Comparison of ENCODE assay signal across 21 cellular contexts in the genomic region with DNA sequence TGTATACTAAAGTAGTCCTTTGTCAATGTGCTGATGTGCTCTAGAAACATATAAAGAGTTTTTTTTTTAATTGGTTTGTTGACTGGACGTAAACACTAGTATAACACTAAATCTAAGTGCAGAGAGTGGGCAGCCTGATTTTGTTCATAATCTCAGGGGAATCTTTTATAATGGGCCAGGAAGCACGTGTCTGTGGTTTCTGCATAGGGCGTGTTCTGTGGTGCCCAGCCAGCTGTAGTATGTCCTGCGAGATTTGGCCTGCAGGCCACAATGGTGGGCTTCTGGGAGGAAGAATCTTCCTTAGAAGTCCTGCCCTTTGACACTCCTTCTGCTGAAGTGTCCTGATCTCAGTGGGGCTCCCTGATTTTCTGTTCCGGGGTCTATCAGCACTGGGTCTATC. TPM values are rescaled to one million over a fixed set of nuclear protein-coding genes. Genes with fewer than 3 reads are reported as not detected.
A peak's percentile ranks its signal among the peaks of the same experiment; 100 is the strongest.
DNase-seq lines count a peak whose midpoint lies in the region; ATAC-seq and TF ChIP-seq lines count a peak whose summit lies in the region.
"Had no signal": no experiment of that assay in that cellular context is flagged by ENCODE, and none has a peak within 500 bp of the region (broad histone marks: within the 10 kb centered on the region; RNA-seq: fewer than 3 reads in every experiment).

No MANE protein-coding gene starts in this region.

- no peaks in the 10 kb centered on the region for H4K20me1 ChIP-seq in mammary epithelial cell (ENCODE audit: insufficient read depth, low read length)

- WGBS in mammary epithelial cell (ENCODE audit: low coverage, missing lambda C conversion rate): 85% methylated on average over 4 of the region's 5 CpGs

- dilution Hi-C loops in mammary epithelial cell (cut with HindIII; ENCODE audit: low sequenced_read_pairs): no loop called here

- BruUV-seq in mammary epithelial cell (replicated peaks; lab: Mats Ljungman, UMichigan): no TSS peak

- H3K9ac ChIP-seq in mammary epithelial cell (ENCODE audit: insufficient read depth, low read length): no peak overlapping the region
- H3K9ac ChIP-seq: GM23248, KMS-11 had no signal

- H3K36me3 ChIP-seq in breast epithelium (no peaks in the 10 kb centered on the region), mammary epithelial cell (ENCODE audit: insufficient read depth, low read length) (no peaks in the 10 kb centered on the region)
- H3K36me3 ChIP-seq: pancreas had no signal

- intact Hi-C loops in breast epithelium (cut with DNase I; ENCODE audit: low total_unique reads): no loop called here
- intact Hi-C loops in mammary epithelial cell (cut with micrococcal nuclease): no loop called here

- H3K4me1 ChIP-seq in breast epithelium (no peaks in the 10 kb centered on the region), mammary epithelial cell (ENCODE audit: insufficient read depth, low read length) (peaks cover 3% of the 10 kb centered on the region)
- H3K4me1 ChIP-seq: pancreas had no signal

- H3K4me3 ChIP-seq in breast epithelium (no peak overlapping the region), mammary epithelial cell (replicated peaks in 1 of 3; ENCODE audit: insufficient read depth in 1 of 3, low read depth in 2 of 3, low read length in 3 of 3) (no peak overlapping the region)
- H3K4me3 ChIP-seq: GM23248, pancreas, SK-N-MC had no signal

- no peak for TF ChIP-seq POLR2A in breast epithelium (IDR thresholded peaks at IDR 0.05)

- H3K9me3 ChIP-seq in breast epithelium (no peaks in the 10 kb centered on the region), mammary epithelial cell (replicated peaks; ENCODE audit: insufficient read depth, low read length) (no peaks in the 10 kb centered on the region)
- H3K9me3 ChIP-seq: pancreas had no signal

- no peaks in the 10 kb centered on the region for H3K79me2 ChIP-seq in mammary epithelial cell (ENCODE audit: insufficient read depth, low read length)

- CTCF ChIA-PET in mammary epithelial cell (lab: Charles Lee; ENCODE audit: low non-redundant PET): no interaction called here

- H3K4me2 ChIP-seq in mammary epithelial cell (ENCODE audit: insufficient read depth, low read depth, low read length): no peak overlapping the region
- H3K4me2 ChIP-seq: KMS-11 had no signal

- H2AFZ ChIP-seq in mammary epithelial cell (ENCODE audit: low read depth, low read length): no peak overlapping the region
- H2AFZ ChIP-seq: GM23248 had no signal

- DNase-seq in breast epithelium (ENCODE audit: low spot score in 2 of 2) (no peak), mammary epithelial cell (no peak), amniotic epithelial cell (ENCODE audit: low read depth) (peak; percentile 17), foreskin melanocyte (peak; percentile 17), KG1 (lab: John Stamatoyannopoulos, UW) (no peak), SKM-1 treated with dmso at 0.1 percent for 144 hours (lab: John Stamatoyannopoulos, UW; ENCODE audit: unreplicated experiment) (no peak)
- DNase-seq: activated naive CD4-positive, alpha-beta T cell; activated T-cell treated with anti-CD3 and anti-CD28 coated beads, Interleukin-2, amount 50 U/mL, for 1 hour; aorta; GM23248; naive thymus-derived CD4-positive, alpha-beta T cell; NCI-H1694 treated with DMSO at 0.1 percent for 48 hours; NCI-H69; pancreas had no signal

- in situ Hi-C loops in mammary epithelial cell (cut with MboI; ENCODE audit: low sequenced_read_pairs in 2 of 2): no loop called here

- H3K27ac ChIP-seq in breast epithelium (peak overlapping the region; percentile 43 to 56), mammary epithelial cell (ENCODE audit: insufficient read depth, low read depth, low read length) (no peak overlapping the region)
- H3K27ac ChIP-seq: GM23248, KMS-11, pancreas, RWPE1, SK-N-MC had no signal

- no peaks in the 10 kb centered on the region for H3K27me3 ChIP-seq in breast epithelium
- H3K27me3 ChIP-seq in mammary epithelial cell (ENCODE audit: insufficient read depth, low read length): no peaks in the 10 kb centered on the region
- H3K27me3 ChIP-seq: pancreas had no signal

- ATAC-seq in HG02852 (IDR thresholded peaks at IDR 0.05; ENCODE audit: unreplicated experiment) (no peak), HG02885 (IDR thresholded peaks at IDR 0.05; ENCODE audit: poor library complexity, unreplicated experiment) (no peak)
- ATAC-seq: esophagus mucosa; naive thymus-derived CD4-positive, alpha-beta T cell; pancreas; right cardiac atrium had no signal

- TF ChIP-seq CTCF in breast epithelium (IDR thresholded peaks at IDR 0.05) (no peak), mammary epithelial cell (conservative IDR thresholded peaks at IDR 0.05 in 1 of 2, IDR thresholded peaks at IDR 0.05 in 1 of 2; ENCODE audit: extremely low read depth in 1 of 2, insufficient read depth in 1 of 2, low read depth in 1 of 2, low read length in 2 of 2) (no peak)

RNA-seq across cellular contexts. Expression of gene DHFR, which starts 49.0 kb away (rescaled TPM):
- total RNA-seq in breast epithelium (10 to 100 TPM in 2 of 3 donors, 1 to 10 TPM in 1; 6.9 to 22.4 (median 10.8) TPM), mammary epithelial cell (10 to 100 TPM in 1 of 2 donors, 1 to 10 TPM in 1; 6.2 to 30.0 TPM)
- 31.7 TPM for polyA plus RNA-seq in mammary epithelial cell
- polyA minus RNA-seq in mammary epithelial cell: 9.1 TPM

RNA-seq across cellular contexts. Expression of gene MSH3, which starts 49.3 kb away (rescaled TPM):
- total RNA-seq in breast epithelium: 10 to 100 TPM; 20.0 to 21.4 (median 21.3) TPM
- 10 to 100 TPM; 20.0 TPM for total RNA-seq in mammary epithelial cell
- polyA plus RNA-seq in mammary epithelial cell: 6.9 TPM
- 2.3 TPM for polyA minus RNA-seq in mammary epithelial cell

Comparison
In these comparisons a context has a peak if more than half of its experiments do, and no peak if none do; other contexts are left out.
1. DNase-seq: peak in amniotic epithelial cell (single experiment) and foreskin melanocyte (single experiment); none in breast epithelium (0 of 2), mammary epithelial cell (single experiment), KG1 (single experiment) and SKM-1 treated with dmso at 0.1 percent for 144 hours (single experiment).